17 cellular contexts compared by ENCODE assay signal in the genomic region with DNA sequence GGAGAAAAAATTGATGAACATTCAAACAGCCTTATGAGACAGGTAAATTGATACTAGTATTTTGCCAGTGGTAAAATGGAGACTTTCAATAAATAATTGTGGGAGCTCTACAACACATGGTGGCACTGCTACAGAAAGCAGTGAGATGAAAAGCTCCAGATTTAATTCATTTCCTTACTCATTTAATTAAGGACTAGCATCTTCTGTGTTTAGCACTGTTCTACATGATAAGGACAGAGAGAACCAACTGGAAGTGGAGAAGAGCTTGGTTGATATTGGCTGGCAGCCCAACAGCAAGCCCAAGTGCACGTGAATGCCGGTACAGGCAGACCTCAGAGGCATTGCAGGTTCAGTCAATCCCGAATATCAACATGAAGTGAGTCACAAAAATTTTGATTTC.
DNase-seq lines count a peak whose midpoint lies in the region; ATAC-seq and TF ChIP-seq lines count a peak whose summit lies in the region.
"Had no signal": no experiment of that assay in that cellular context is flagged by ENCODE, and none has a peak within 500 bp of the region (broad histone marks: within the 10 kb centered on the region; RNA-seq: fewer than 3 reads in every experiment).

No MANE protein-coding gene starts in this region.

- no peaks in the 10 kb centered on the region for H4K20me1 ChIP-seq in SK-N-SH (ENCODE audit: insufficient read depth)
- H4K20me1 ChIP-seq: BLaER1 treated with 17β-estradiol and CSF1 and Interleukin-3, amounts not matched to agents 10 nM and 100 nM had no signal

- no peaks in the 10 kb centered on the region for H3K27me3 Mint-ChIP-seq in endothelial cell (ENCODE audit: unreplicated experiment)

- CTCF ChIA-PET in HEK293 (lab: Yijun Ruan, JAX) (no interaction called here), SK-N-SH (lab: Yijun Ruan, JAX) (interaction anchor here (1.1 kb wide), 1 partner anchor 501 kb away, joined by 3 read pairs; no protein-coding TSS in a partner anchor)

- no peak overlapping the region for H2AFZ ChIP-seq in SK-N-SH (ENCODE audit: low read depth)

- 13% methylated on average over 3 of the region's 3 CpGs for WGBS in SK-N-SH (ENCODE audit: low lambda C conversion rate)
- WGBS in esophagus muscularis mucosa = 93% methylated on average over 3 of the region's 3 CpGs
- WGBS in right lobe of liver (ENCODE audit: insufficient coverage, low coverage, low lambda C conversion rate, missing lambda C conversion rate) = 71% methylated on average over 2 of the region's 3 CpGs

- no peaks in the 10 kb centered on the region for H3K4me1 ChIP-seq in HEK293 (ENCODE audit: control insufficient read depth, insufficient read depth, low read length)
- H3K4me1 ChIP-seq in SK-N-SH (ENCODE audit: control insufficient read depth in 1 of 2, insufficient read depth in 2 of 2, low read depth in 1 of 2, low read length in 1 of 2) = no peaks in the 10 kb centered on the region
- no peaks in the 10 kb centered on the region for H3K4me1 ChIP-seq in esophagus muscularis mucosa
- no peaks in the 10 kb centered on the region for H3K4me1 ChIP-seq in right lobe of liver
- H3K4me1 ChIP-seq: Caco-2 had no signal

- no peaks in the 10 kb centered on the region for H3F3A ChIP-seq in SK-N-SH (replicated peaks; ENCODE audit: insufficient read depth)

- H3K9me3 ChIP-seq in HEK293 (ENCODE audit: control insufficient read depth, insufficient read depth, low read depth, low read length) (no peaks in the 10 kb centered on the region), SK-N-SH (no peaks in the 10 kb centered on the region), esophagus muscularis mucosa (peaks cover 0 to 9% (median 4%) of the 10 kb centered on the region in 4 donors), right lobe of liver (no peaks in the 10 kb centered on the region)
- H3K9me3 ChIP-seq: Caco-2 had no signal

- H3K9ac ChIP-seq in SK-N-SH = no peak overlapping the region
- H3K9ac ChIP-seq: BLaER1 treated with 17β-estradiol and CSF1 and Interleukin-3, amounts not matched to agents 10 nM and 100 nM had no signal

- POLR2A ChIA-PET in HEK293 (lab: Yijun Ruan, JAX) = no interaction called here
- POLR2A ChIA-PET in SK-N-SH (lab: Yijun Ruan, JAX) = no interaction called here

- H3K9me3 Mint-ChIP-seq in endothelial cell (ENCODE audit: unreplicated experiment) = peaks cover 4% of the 10 kb centered on the region

- H3K27me3 ChIP-seq in SK-N-SH (ENCODE audit: insufficient read depth) (no peaks in the 10 kb centered on the region), esophagus muscularis mucosa (no peaks in the 10 kb centered on the region), right lobe of liver (no peaks in the 10 kb centered on the region)
- H3K27me3 ChIP-seq: BLaER1 treated with 17β-estradiol and CSF1 and Interleukin-3, amounts not matched to agents 10 nM and 100 nM had no signal

- TF ChIP-seq POLR2A in esophagus muscularis mucosa (IDR thresholded peaks at IDR 0.05; ENCODE audit: low read depth) (no peak), right lobe of liver (IDR thresholded peaks at IDR 0.05) (no peak)

- no peaks in the 10 kb centered on the region for H3K79me2 ChIP-seq in SK-N-SH (ENCODE audit: insufficient read depth)

- TF ChIP-seq EP300 in SK-N-SH (IDR thresholded peaks at IDR 0.05; ENCODE audit: borderline replicate concordance in 1 of 2, low read depth in 1 of 2, low read length in 1 of 2) = peak in 1 of 2 experiments; percentile 44; a peak in 1 of 4 replicates
- TF ChIP-seq EP300 in esophagus muscularis mucosa (IDR thresholded peaks at IDR 0.05) = no peak

- ATAC-seq in right lobe of liver (no peak), HG02870 (IDR thresholded peaks at IDR 0.05; ENCODE audit: unreplicated experiment) (no peak)
- ATAC-seq: CD8-positive, alpha-beta T cell had no signal

- no peak overlapping the region for H3K27ac ChIP-seq in HEK293 (ENCODE audit: extremely low read depth, low read depth, low read length)
- H3K27ac ChIP-seq in SK-N-SH (ENCODE audit: low read depth in 2 of 2, low read length in 1 of 2) = no peak overlapping the region
- H3K27ac ChIP-seq in esophagus muscularis mucosa (replicated peaks in 1 of 4) = no peak overlapping the region
- no peak overlapping the region for H3K27ac ChIP-seq in right lobe of liver
- H3K27ac ChIP-seq: BLaER1 treated with 17β-estradiol and CSF1 and Interleukin-3, amounts not matched to agents 10 nM and 100 nM; C4-2B had no signal

- no peak overlapping the region for H3K4me2 ChIP-seq in SK-N-SH
- H3K4me2 ChIP-seq: BLaER1 treated with 17β-estradiol and CSF1 and Interleukin-3, amounts not matched to agents 10 nM and 100 nM had no signal

- no peak overlapping the region for H3K27ac Mint-ChIP-seq in endothelial cell (ENCODE audit: unreplicated experiment)
- H3K27ac Mint-ChIP-seq: CD4-positive, alpha-beta T cell; CD8-positive, alpha-beta T cell had no signal

- TF ChIP-seq RAD21 in SK-N-SH (IDR thresholded peaks at IDR 0.05; ENCODE audit: low read length) = peak; percentile 39

- no peak overlapping the region for H3K4me3 ChIP-seq in HEK293 (ENCODE audit: low read depth, low read length)
- H3K4me3 ChIP-seq in SK-N-SH (ENCODE audit: low read depth in 2 of 2, low read length in 1 of 2) = no peak overlapping the region
- no peak overlapping the region for H3K4me3 ChIP-seq in esophagus muscularis mucosa
- no peak overlapping the region for H3K4me3 ChIP-seq in right lobe of liver
- H3K4me3 ChIP-seq: BLaER1 treated with 17β-estradiol and CSF1 and Interleukin-3, amounts not matched to agents 10 nM and 100 nM had no signal

- H3K36me3 Mint-ChIP-seq in endothelial cell (ENCODE audit: low read depth, unreplicated experiment) = no peaks in the 10 kb centered on the region
- H3K36me3 Mint-ChIP-seq: CD8-positive, alpha-beta T cell had no signal

- no peak overlapping the region for H3K4me3 Mint-ChIP-seq in endothelial cell (ENCODE audit: unreplicated experiment)
- H3K4me3 Mint-ChIP-seq: CD4-positive, alpha-beta T cell; CD8-positive, alpha-beta T cell had no signal

- no peaks in the 10 kb centered on the region for H3K4me1 Mint-ChIP-seq in endothelial cell (ENCODE audit: unreplicated experiment)

- intact Hi-C loops in esophagus muscularis mucosa (cut with DNase I) (no loop called here), right lobe of liver (cut with DNase I) (no loop called here)

- no peaks in the 10 kb centered on the region for H3K36me3 ChIP-seq in HEK293 (ENCODE audit: control insufficient read depth in 2 of 2, insufficient read depth in 1 of 2, low read length in 2 of 2)
- no peaks in the 10 kb centered on the region for H3K36me3 ChIP-seq in SK-N-SH (replicated peaks in 1 of 2; ENCODE audit: control insufficient read depth in 1 of 2, insufficient read depth in 2 of 2, low read length in 1 of 2)
- H3K36me3 ChIP-seq in esophagus muscularis mucosa = no peaks in the 10 kb centered on the region
- no peaks in the 10 kb centered on the region for H3K36me3 ChIP-seq in right lobe of liver
- H3K36me3 ChIP-seq: BLaER1 treated with 17β-estradiol and CSF1 and Interleukin-3, amounts not matched to agents 10 nM and 100 nM had no signal

- H3K9me2 ChIP-seq in SK-N-SH = no peaks in the 10 kb centered on the region

- peak; percentile 73 for DNase-seq in SK-N-SH
- DNase-seq in esophagus muscularis mucosa (ENCODE audit: extremely low spot score) = peak; percentile 31
- DNase-seq in right lobe of liver = no peak
- no peak for DNase-seq in stimulated activated CD4-positive, alpha-beta T cell treated with anti-CD3 and anti-CD28 coated beads, Interleukin-2, amount 100 ng/mL, for 24 hours
- no peak for DNase-seq in endothelial cell (ENCODE audit: low spot score)
- DNase-seq: 8988T; ACHN; Caco-2; Calu3; CD4-positive, alpha-beta T cell; CD8-positive, alpha-beta T cell; DMS79 treated with DMSO at 0.1 percent for 48 hours; GF-D8 had no signal

- no peak for TF ChIP-seq CTCF in HEK293 (tag by site-specific recombination; IDR thresholded peaks at IDR 0.05)
- no peak for TF ChIP-seq CTCF in SK-N-SH (IDR thresholded peaks at IDR 0.05)
- no peak for TF ChIP-seq CTCF in esophagus muscularis mucosa (IDR thresholded peaks at IDR 0.05)
- TF ChIP-seq CTCF in right lobe of liver (IDR thresholded peaks at IDR 0.05) = no peak
- no peak for TF ChIP-seq CTCF in endothelial cell (IDR thresholded peaks at IDR 0.05; ENCODE audit: unreplicated experiment)

TF ChIP-seq in HEK293, 187 proteins besides CTCF, POLR2A, EP300 and RAD21:
- TF ChIP-seq, protein P1, sequence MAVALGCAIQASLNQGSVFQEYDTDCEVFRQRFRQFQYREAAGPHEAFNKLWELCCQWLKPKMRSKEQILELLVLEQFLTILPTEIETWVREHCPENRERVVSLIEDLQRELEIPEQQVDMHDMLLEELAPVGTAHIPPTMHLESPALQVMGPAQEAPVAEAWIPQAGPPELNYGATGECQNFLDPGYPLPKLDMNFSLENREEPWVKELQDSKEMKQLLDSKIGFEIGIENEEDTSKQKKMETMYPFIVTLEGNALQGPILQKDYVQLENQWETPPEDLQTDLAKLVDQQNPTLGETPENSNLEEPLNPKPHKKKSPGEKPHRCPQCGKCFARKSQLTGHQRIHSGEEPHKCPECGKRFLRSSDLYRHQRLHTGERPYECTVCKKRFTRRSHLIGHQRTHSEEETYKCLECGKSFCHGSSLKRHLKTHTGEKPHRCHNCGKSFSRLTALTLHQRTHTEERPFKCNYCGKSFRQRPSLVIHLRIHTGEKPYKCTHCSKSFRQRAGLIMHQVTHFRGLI (tag by site-specific recombination; IDR thresholded peaks at IDR 0.05) = peak; percentile 39; the same call in 1 of the 2 replicates
- TF ChIP-seq ZBTB48 (tag by site-specific recombination; IDR thresholded peaks at IDR 0.05) (no peak), ZBTB8A (tag by site-specific recombination; IDR thresholded peaks at IDR 0.05) (no peak)

TF ChIP-seq in SK-N-SH, 30 proteins besides CTCF, POLR2A, EP300 and RAD21:
- peak; percentile 82 for TF ChIP-seq RCOR1 (IDR thresholded peaks at IDR 0.05; ENCODE audit: low read length)
- peak; percentile 53 for TF ChIP-seq GATA2 (CRISPR knock-in tag; IDR thresholded peaks at IDR 0.05)
- no peak for TF ChIP-seq NRF1 (IDR thresholded peaks at IDR 0.05; ENCODE audit: low read depth, low read length)
- TF ChIP-seq FOXJ3 (CRISPR knock-in tag; IDR thresholded peaks at IDR 0.05) = 0 out of 2 replicates have a peak, but pooled peaks have one; percentile 43
- TF ChIP-seq RXRA (IDR thresholded peaks at IDR 0.05; ENCODE audit: borderline replicate concordance, low read depth) = no peak
- TF ChIP-seq CHD2 (IDR thresholded peaks at IDR 0.05; ENCODE audit: low read length, partially characterized antibody) = peak; percentile 42

Comparison
In these comparisons a context has a peak if more than half of its experiments do, and no peak if none do; other contexts are left out.
1. DNase-seq: peak in SK-N-SH (single experiment) and esophagus muscularis mucosa (single experiment); none in right lobe of liver (0 of 3), stimulated activated CD4-positive, alpha-beta T cell treated with anti-CD3 and anti-CD28 coated beads, Interleukin-2, amount 100 ng/mL, for 24 hours (0 of 2) and endothelial cell (single experiment).